20 cellular contexts compared by ENCODE assay signal in the genomic region with DNA sequence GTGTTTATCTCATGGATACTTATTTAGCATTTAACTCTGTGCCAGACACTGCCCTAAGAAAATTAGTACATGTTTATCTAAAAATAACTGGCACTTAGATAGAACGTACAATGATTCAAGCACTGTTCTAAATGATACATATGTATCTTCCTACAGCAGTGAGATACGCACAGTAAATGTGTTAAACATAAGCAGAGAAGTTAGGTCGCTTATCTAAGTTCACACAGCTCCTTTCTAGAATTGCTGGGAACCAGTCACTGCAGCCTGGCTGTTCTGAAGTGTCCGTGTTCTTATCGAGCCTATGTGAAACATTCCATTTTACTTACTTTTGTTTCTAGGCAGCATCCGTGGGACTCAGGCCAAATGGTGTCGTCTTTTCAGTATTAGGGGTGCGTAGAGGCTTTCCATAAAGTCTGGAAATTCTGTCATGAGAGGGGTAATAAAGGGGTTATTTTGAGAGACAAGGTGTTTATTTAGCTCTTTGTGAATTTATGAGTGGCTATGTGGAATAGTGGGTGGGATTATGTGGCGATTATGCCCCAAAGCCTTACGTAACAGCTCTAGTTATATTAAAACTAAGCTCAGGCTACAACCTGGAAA.
A peak's percentile ranks its signal among the peaks of the same experiment; 100 is the strongest.
DNase-seq lines count a peak whose midpoint lies in the region; ATAC-seq, FAIRE-seq and TF ChIP-seq lines count a peak whose summit lies in the region.
"Had no signal": no experiment of that assay in that cellular context is flagged by ENCODE, and none has a peak within 500 bp of the region (broad histone marks: within the 10 kb centered on the region; RNA-seq: fewer than 3 reads in every experiment).

No MANE protein-coding gene starts in this region.

- H3K4me1 Mint-ChIP-seq in astrocyte (ENCODE audit: low read depth, unreplicated experiment) (no peaks in the 10 kb centered on the region), type B pancreatic cell (ENCODE audit: unreplicated experiment) (no peaks in the 10 kb centered on the region)
- H3K4me1 Mint-ChIP-seq: activated CD4-positive, alpha-beta T cell treated with anti-CD3 and anti-CD28 coated beads, Interleukin-2, amount 10 ng/mL, durations not matched to agents 7 days and 5 days had no signal

- no peaks in the 10 kb centered on the region for H3K36me3 ChIP-seq in astrocyte (ENCODE audit: insufficient read depth, low read length)
- no peaks in the 10 kb centered on the region for H3K36me3 ChIP-seq in lower lobe of right lung
- H3K36me3 ChIP-seq in HepG2 (replicated peaks in 1 of 2; ENCODE audit: control insufficient read depth in 1 of 2, insufficient read depth in 2 of 2, low read length in 2 of 2), result peaks cover 4 to 31% of the 10 kb centered on the region in 2 experiments; a peak in 4 of 5 replicates

- in situ Hi-C loops in HepG2 (cut with HindIII; ENCODE audit: extremely low pct_ligation_motif_present, low pct_unique_long_range_greater_than_20kb), result no loop called here

- CTCF ChIA-PET in HepG2 (lab: Yijun Ruan, JAX; ENCODE audit: low intra/inter-chr PET ratio, low total read pairs), result no interaction called here

- H3K4me2 ChIP-seq in astrocyte (ENCODE audit: low read length), result no peak overlapping the region
- H3K4me2 ChIP-seq in HepG2 (ENCODE audit: low read depth, low read length), result no peak overlapping the region

- no TSS peak for BruUV-seq in HepG2 (replicated peaks; lab: Mats Ljungman, UMichigan)

- ATAC-seq in lower lobe of right lung (peak; percentile 78 to 94), HG03520 (IDR thresholded peaks at IDR 0.05; ENCODE audit: unreplicated experiment) (no peak), HepG2 (no peak)

- no peaks in the 10 kb centered on the region for H3K27me3 ChIP-seq in astrocyte (ENCODE audit: insufficient read depth, low read length)
- H3K27me3 ChIP-seq in lower lobe of right lung (ENCODE audit: low read depth), result no peaks in the 10 kb centered on the region
- H3K27me3 ChIP-seq in HepG2 (ENCODE audit: control insufficient read depth in 1 of 2, insufficient read depth in 2 of 2, low read length in 2 of 2), result no peaks in the 10 kb centered on the region

- H3K4me1 ChIP-seq in astrocyte (ENCODE audit: insufficient read depth, low read length) (no peaks in the 10 kb centered on the region), lower lobe of right lung (peaks cover under 1% of the 10 kb centered on the region), HepG2 (ENCODE audit: insufficient read depth, low read length) (peaks cover 6% of the 10 kb centered on the region; the same call in 1 of the 2 replicates)

- peaks cover 4% of the 10 kb centered on the region for H3K9me3 ChIP-seq in astrocyte (ENCODE audit: insufficient read depth, low read depth, low read length)
- H3K9me3 ChIP-seq in lower lobe of right lung, result peaks cover 9% of the 10 kb centered on the region
- H3K9me3 ChIP-seq in HepG2 (ENCODE audit: low read length), result no peaks in the 10 kb centered on the region

- H3K27me3 Mint-ChIP-seq in astrocyte (ENCODE audit: low read depth, unreplicated experiment) (no peaks in the 10 kb centered on the region), type B pancreatic cell (no peaks in the 10 kb centered on the region)
- H3K27me3 Mint-ChIP-seq: activated CD4-positive, alpha-beta T cell treated with anti-CD3 and anti-CD28 coated beads, Interleukin-2, amount 10 ng/mL, durations not matched to agents 7 days and 5 days had no signal

- H3K36me3 Mint-ChIP-seq in astrocyte (ENCODE audit: low read depth, unreplicated experiment) (peaks cover 10% of the 10 kb centered on the region), type B pancreatic cell (peaks cover 12% of the 10 kb centered on the region)

- H2AFZ ChIP-seq in astrocyte (ENCODE audit: low read depth, low read length) (no peak overlapping the region), HepG2 (ENCODE audit: low read length) (no peak overlapping the region)

- POLR2A ChIA-PET in HepG2 (lab: Yijun Ruan, JAX), result no interaction called here

- TF ChIP-seq CTCF in astrocyte (IDR thresholded peaks at IDR 0.05; ENCODE audit: insufficient read depth, low read depth, low read length) (no peak), fibroblast of mammary gland (conservative IDR thresholded peaks at IDR 0.05; ENCODE audit: control insufficient read depth, insufficient read depth, low read depth, low read length) (no peak), lower lobe of right lung (IDR thresholded peaks at IDR 0.05) (no peak), type B pancreatic cell (conservative IDR thresholded peaks at IDR 0.05) (no peak), HepG2 (CRISPR knock-in tag; IDR thresholded peaks at IDR 0.05) (no peak)

- H3K4me3 Mint-ChIP-seq in astrocyte (ENCODE audit: unreplicated experiment) (no peak overlapping the region), type B pancreatic cell (no peak overlapping the region)
- H3K4me3 Mint-ChIP-seq: activated CD4-positive, alpha-beta T cell treated with anti-CD3 and anti-CD28 coated beads, Interleukin-2, amount 10 ng/mL, durations not matched to agents 7 days and 5 days had no signal

- no peak for TF ChIP-seq RAD21 in HepG2 (CRISPR knock-in tag; IDR thresholded peaks at IDR 0.05)

- H4K20me1 ChIP-seq in astrocyte (ENCODE audit: insufficient read depth, low read length) (peaks cover 74% of the 10 kb centered on the region), HepG2 (ENCODE audit: insufficient read depth, low read length) (no peaks in the 10 kb centered on the region)

- H3K79me2 ChIP-seq in astrocyte (ENCODE audit: insufficient read depth, low read length) (peaks cover 53% of the 10 kb centered on the region), HepG2 (ENCODE audit: insufficient read depth, low read length) (peaks cover 3% of the 10 kb centered on the region)

- H3K27ac Mint-ChIP-seq in astrocyte (ENCODE audit: unreplicated experiment), result no peak overlapping the region
- H3K27ac Mint-ChIP-seq in type B pancreatic cell, result peak overlapping the region; percentile 74
- H3K27ac Mint-ChIP-seq: activated CD4-positive, alpha-beta T cell treated with anti-CD3 and anti-CD28 coated beads, Interleukin-2, amount 10 ng/mL, durations not matched to agents 7 days and 5 days had no signal

- WGBS in HepG2 (ENCODE audit: low lambda C conversion rate), result 96% methylated on average over 10 of the region's 10 CpGs

- DNase-seq in astrocyte (ENCODE audit: low read depth), result peak; percentile 64
- peak; percentile 35 for DNase-seq in fibroblast of mammary gland (ENCODE audit: low read depth)
- DNase-seq in lower lobe of right lung, result no peak
- no peak for DNase-seq in type B pancreatic cell (ENCODE audit: extremely low spot score, unreplicated experiment)
- DNase-seq in HepG2 (ENCODE audit: low spot score), result no peak
- DNase-seq in NCI-H2196 (lab: John Stamatoyannopoulos, UW; ENCODE audit: unreplicated experiment), result no peak
- no peak for DNase-seq in NCI-H2227 (lab: John Stamatoyannopoulos, UW; ENCODE audit: unreplicated experiment)
- DNase-seq: activated CD4-positive, alpha-beta T cell treated with anti-CD3 and anti-CD28 coated beads, Interleukin-2, amount 10 ng/mL, durations not matched to agents 7 days and 5 days; activated naive CD4-positive, alpha-beta T cell; activated T-cell treated with anti-CD3 and anti-CD28 coated beads for 4 hours; COR-L47; foreskin melanocyte; NCI-H187; NCI-H446; stimulated activated naive CD4-positive, alpha-beta T cell had no signal

- H3K27ac ChIP-seq in astrocyte (ENCODE audit: low read depth, low read length) (no peak overlapping the region), lower lobe of right lung (peak overlapping the region; percentile 51), HepG2 (ENCODE audit: extremely low read length, insufficient read depth, low read length) (no peak overlapping the region)
- H3K27ac ChIP-seq: HL-60 had no signal

- peaks cover 5% of the 10 kb centered on the region for H3K9me3 Mint-ChIP-seq in astrocyte (ENCODE audit: unreplicated experiment)
- no peaks in the 10 kb centered on the region for H3K9me3 Mint-ChIP-seq in type B pancreatic cell

- no peak overlapping the region for H3K4me3 ChIP-seq in astrocyte (ENCODE audit: insufficient read depth, low read depth, low read length)
- H3K4me3 ChIP-seq in fibroblast of mammary gland (ENCODE audit: control insufficient read depth, low read depth, low read length), result no peak overlapping the region
- H3K4me3 ChIP-seq in lower lobe of right lung, result peak overlapping the region; percentile 24
- no peak overlapping the region for H3K4me3 ChIP-seq in HepG2 (replicated peaks in 1 of 3; ENCODE audit: insufficient read depth in 1 of 3, low read depth in 2 of 3, low read length in 3 of 3)

- H3K9ac ChIP-seq in astrocyte (ENCODE audit: low read length), result no peak overlapping the region
- no peak overlapping the region for H3K9ac ChIP-seq in HepG2 (ENCODE audit: insufficient read depth, low read depth, low read length)

- no peak for TF ChIP-seq EP300 in HepG2 (IDR thresholded peaks at IDR 0.05; ENCODE audit: low read depth in 2 of 2, low read length in 2 of 2)
- TF ChIP-seq EP300 in HepG2 (CRISPR knock-in tag; IDR thresholded peaks at IDR 0.05; ENCODE audit: borderline replicate concordance), result no peak

- intact Hi-C loops in lower lobe of right lung (cut with DNase I), result no loop called here
- intact Hi-C loops in HepG2 (cut with micrococcal nuclease; ENCODE audit: unreplicated experiment), result no loop called here

- FAIRE-seq in astrocyte (lab: Jason Lieb, UNC), result no peak
- FAIRE-seq in HepG2 (lab: Jason Lieb, UNC), result no peak
- FAIRE-seq: colon, endometrium, TTC549 had no signal

- TF ChIP-seq POLR2A in HepG2 (IDR thresholded peaks at IDR 0.05; ENCODE audit: insufficient read depth in 1 of 2, low read depth in 2 of 2, low read length in 2 of 2), result no peak

TF ChIP-seq in HepG2, 621 proteins besides CTCF, POLR2A, EP300 and RAD21 (continues in another document):
- TF ChIP-seq SP5 (CRISPR knock-in tag; IDR thresholded peaks at IDR 0.05; ENCODE audit: borderline replicate concordance, low read depth) (no peak), NFRKB (IDR thresholded peaks at IDR 0.05) (no peak), ZNF850 (CRISPR knock-in tag; conservative IDR thresholded peaks at IDR 0.05) (no peak)
- TF ChIP-seq, protein P1, sequence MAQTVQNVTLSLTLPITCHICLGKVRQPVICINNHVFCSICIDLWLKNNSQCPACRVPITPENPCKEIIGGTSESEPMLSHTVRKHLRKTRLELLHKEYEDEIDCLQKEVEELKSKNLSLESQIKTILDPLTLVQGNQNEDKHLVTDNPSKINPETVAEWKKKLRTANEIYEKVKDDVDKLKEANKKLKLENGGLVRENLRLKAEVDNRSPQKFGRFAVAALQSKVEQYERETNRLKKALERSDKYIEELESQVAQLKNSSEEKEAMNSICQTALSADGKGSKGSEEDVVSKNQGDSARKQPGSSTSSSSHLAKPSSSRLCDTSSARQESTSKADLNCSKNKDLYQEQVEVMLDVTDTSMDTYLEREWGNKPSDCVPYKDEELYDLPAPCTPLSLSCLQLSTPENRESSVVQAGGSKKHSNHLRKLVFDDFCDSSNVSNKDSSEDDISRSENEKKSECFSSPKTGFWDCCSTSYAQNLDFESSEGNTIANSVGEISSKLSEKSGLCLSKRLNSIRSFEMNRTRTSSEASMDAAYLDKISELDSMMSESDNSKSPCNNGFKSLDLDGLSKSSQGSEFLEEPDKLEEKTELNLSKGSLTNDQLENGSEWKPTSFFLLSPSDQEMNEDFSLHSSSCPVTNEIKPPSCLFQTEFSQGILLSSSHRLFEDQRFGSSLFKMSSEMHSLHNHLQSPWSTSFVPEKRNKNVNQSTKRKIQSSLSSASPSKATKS (CRISPR knock-in tag; IDR thresholded peaks at IDR 0.05), result no peak

Comparison
In these comparisons a context has a peak if more than half of its experiments do, and no peak if none do; other contexts are left out.
1. DNase-seq: peak in astrocyte (single experiment) and fibroblast of mammary gland (single experiment); none in lower lobe of right lung (single experiment), type B pancreatic cell (single experiment), HepG2 (single experiment), NCI-H2196 (single experiment) and NCI-H2227 (single experiment).
2. ATAC-seq: peak in lower lobe of right lung (2 of 2); none in HG03520 (single experiment) and HepG2 (single experiment).